In the genomic region with DNA sequence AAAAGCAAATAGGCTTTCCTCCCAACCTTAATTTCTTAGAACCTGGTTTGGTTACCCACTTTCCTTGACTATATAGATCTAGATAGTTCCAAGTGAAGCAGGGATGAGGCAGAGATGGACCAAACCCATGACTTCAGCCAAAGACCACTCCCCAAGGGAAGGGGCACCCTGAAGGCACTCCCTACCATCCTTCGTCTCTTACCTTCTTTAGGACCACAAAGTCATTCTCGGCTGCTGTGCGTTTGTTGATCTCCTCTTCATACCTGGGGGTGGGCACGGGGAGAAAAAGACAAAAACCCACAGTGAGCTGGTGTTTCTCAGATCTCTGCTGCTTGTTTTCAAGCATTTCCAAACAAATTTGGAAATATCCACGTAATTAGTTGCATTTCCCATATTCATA, we compare ENCODE assay signal across 37 cellular contexts. TPM values are rescaled to one million over a fixed set of nuclear protein-coding genes. Genes with fewer than 3 reads are reported as not detected.
"Had no signal": no experiment of that assay in that cellular context is flagged by ENCODE, and none has a peak within 500 bp of the region (broad histone marks: within the 10 kb centered on the region; RNA-seq: fewer than 3 reads in every experiment).

No MANE protein-coding gene starts in this region.

- H3K27ac ChIP-seq: adrenal gland, body of pancreas, brain microvascular endothelial cell, breast epithelium, VCaP had no signal

- ATAC-seq: activated CD8-positive, alpha-beta T cell treated with anti-CD3 and anti-CD28 coated beads for 36 hours; activated naive CD4-positive, alpha-beta T cell treated with anti-CD3 and anti-CD28 coated beads, Interleukin-2, amount 50 U/mL, for 72 hours; activated T-cell treated with anti-CD3 and anti-CD28 coated beads, Interleukin-2, amount 50 U/mL, for 4 hours; activated T-cell treated with anti-CD3 and anti-CD28 coated beads, Interleukin-2, amount 50 U/mL, for 72 hours; activated T-helper 17 cell treated with anti-CD3 and anti-CD28 coated beads, Interleukin-2, amount 50 U/mL, for 72 hours; body of pancreas had no signal

- H3K27me3 ChIP-seq: adrenal gland, body of pancreas, brain microvascular endothelial cell had no signal

- H3K4me1 ChIP-seq: adrenal gland, breast epithelium had no signal

- H3K36me3 ChIP-seq: adrenal gland, brain microvascular endothelial cell, breast epithelium had no signal

- H3K4me3 ChIP-seq: adrenal gland, body of pancreas, breast epithelium had no signal

- DNase-seq: activated B cell treated with CpG ODN at 0.5 μM for 24 hours; activated CD4-positive, alpha-beta memory T cell treated with anti-CD3 and anti-CD28 coated beads for 36 hours; activated CD4-positive, alpha-beta T cell treated with anti-CD3 and anti-CD28 coated beads for 4 hours; activated CD4-positive, alpha-beta T cell treated with anti-CD3 and anti-CD28 coated beads, Interleukin-2, amount 10 ng/mL, durations not matched to agents 24 days and 14 days; activated CD4-positive, alpha-beta T cell treated with anti-CD3 and anti-CD28 coated beads, Interleukin-2, amount 50 U/mL, for 1 hour; activated CD4-positive, alpha-beta T cell treated with anti-CD3 and anti-CD28 coated beads, Interleukin-2, amount 50 U/mL, for 4 hours; activated CD4-positive, CD25-positive, alpha-beta regulatory T cell treated with anti-CD3 and anti-CD28 coated beads, Interleukin-2, amount 50 U/mL, for 72 hours; activated CD8-positive, alpha-beta memory T cell treated with anti-CD3 and anti-CD28 coated beads, Interleukin-2, amount 50 U/mL, for 4 hours; activated CD8-positive, alpha-beta T cell treated with anti-CD3 and anti-CD28 coated beads for 36 hours; activated effector memory CD4-positive, alpha-beta T cell treated with anti-CD3 and anti-CD28 coated beads, Interleukin-2, amount 50 U/mL, for 16 hours; activated gamma-delta T cell treated with Interleukin-2 at 50 U/mL for 16 hours; activated naive CD4-positive, alpha-beta T cell; activated naive CD4-positive, alpha-beta T cell treated with anti-CD3 and anti-CD28 coated beads for 36 hours; activated naive CD4-positive, alpha-beta T cell treated with anti-CD3 and anti-CD28 coated beads, Interleukin-2, amount 50 U/mL, for 16 hours; activated naive CD8-positive, alpha-beta T cell treated with anti-CD3 and anti-CD28 coated beads for 36 hours; activated T-cell treated with anti-CD3 and anti-CD28 coated beads for 4 hours; activated T-cell treated with anti-CD3 and anti-CD28 coated beads, Interleukin-2, amount 50 U/mL, for 1 hour; activated T-cell treated with anti-CD3 and anti-CD28 coated beads, Interleukin-2, amount 50 U/mL, for 4 hours; activated T-cell treated with anti-CD3 and anti-CD28 coated beads, Interleukin-2, amount 50 U/mL, for 72 hours; adrenal gland; amniotic stem cell; aorta; body of pancreas; brain microvascular endothelial cell; central memory CD4-positive, alpha-beta T cell; T-helper 1 cell; T-helper 2 cell; T-helper 9 cell had no signal

- H3K9me3 ChIP-seq: adrenal gland, body of pancreas, breast epithelium had no signal

RNA-seq across cellular contexts. Expression of gene KRT4, which starts 3.4 kb away (rescaled TPM):
- total RNA-seq: activated B cell treated with CpG ODN at 0.5 μM for 24 hours; activated CD4-positive, alpha-beta memory T cell treated with anti-CD3 and anti-CD28 coated beads for 36 hours; activated CD4-positive, alpha-beta T cell treated with anti-CD3 and anti-CD28 coated beads, Interleukin-2, amount 10 ng/mL, durations not matched to agents 24 days and 14 days; activated CD8-positive, alpha-beta memory T cell treated with anti-CD3 and anti-CD28 coated beads for 36 hours; activated naive CD4-positive, alpha-beta T cell treated with anti-CD3 and anti-CD28 coated beads for 36 hours; activated naive CD4-positive, alpha-beta T cell treated with anti-CD3 and anti-CD28 coated beads, Interleukin-2, amount 50 U/mL, for 72 hours; activated T-cell treated with anti-CD3 and anti-CD28 coated beads, Interleukin-2, amount 50 U/mL, for 4 hours; activated T-helper 1 cell treated with anti-CD3 and anti-CD28 coated beads, Interleukin-12 subunit alpha, Interleukin-12 subunit beta, Interleukin-2, Interleukin-4 antibody, amounts not matched to agents 30 ng/mL and 10 ng/mL and 1 ng/mL, durations not matched to agents 14 hours and 24 hours and 36 hours; activated T-helper 17 cell treated with anti-CD3 and anti-CD28 coated beads, Interleukin-2, amount 50 U/mL, for 72 hours; aorta; astrocyte; cardiac septum; cerebellum had no signal

RNA-seq across cellular contexts. Expression of gene KRT3, which starts 14.6 kb away (rescaled TPM):
- total RNA-seq: activated B cell treated with CpG ODN at 0.5 μM for 24 hours; activated CD4-positive, alpha-beta memory T cell treated with anti-CD3 and anti-CD28 coated beads for 36 hours; activated CD8-positive, alpha-beta memory T cell treated with anti-CD3 and anti-CD28 coated beads for 36 hours; activated CD8-positive, alpha-beta T cell treated with anti-CD3 and anti-CD28 coated beads for 36 hours; activated naive CD4-positive, alpha-beta T cell treated with anti-CD3 and anti-CD28 coated beads for 36 hours; activated naive CD8-positive, alpha-beta T cell treated with anti-CD3 and anti-CD28 coated beads for 36 hours; activated T-cell treated with anti-CD3 and anti-CD28 coated beads, Interleukin-2, amount 50 U/mL, for 4 hours; activated T-cell treated with anti-CD3 and anti-CD28 coated beads, Interleukin-2, amount 50 U/mL, for 72 hours; activated T-helper 17 cell treated with anti-CD3 and anti-CD28 coated beads, Interleukin-2, amount 50 U/mL, for 72 hours; adrenal gland; aorta; body of pancreas; breast epithelium; cardiac septum; cerebellum had no signal
- polyA plus RNA-seq: adrenal gland, aorta had no signal

RNA-seq across cellular contexts. Expression of gene KRT79, which starts 23.6 kb away (rescaled TPM):
- total RNA-seq: activated B cell treated with CpG ODN at 0.5 μM for 24 hours; activated CD4-positive, alpha-beta memory T cell treated with anti-CD3 and anti-CD28 coated beads for 36 hours; activated CD4-positive, alpha-beta T cell treated with anti-CD3 and anti-CD28 coated beads, Interleukin-2, amount 10 ng/mL, durations not matched to agents 24 days and 14 days; activated naive CD4-positive, alpha-beta T cell treated with anti-CD3 and anti-CD28 coated beads for 36 hours; activated T-helper 1 cell treated with anti-CD3 and anti-CD28 coated beads, Interleukin-12 subunit alpha, Interleukin-12 subunit beta, Interleukin-2, Interleukin-4 antibody, amounts not matched to agents 30 ng/mL and 10 ng/mL and 1 ng/mL, durations not matched to agents 14 hours and 24 hours and 36 hours; adrenal gland; aorta; body of pancreas; cardiac septum; cerebellum had no signal
- polyA plus RNA-seq: aorta had no signal

RNA-seq across cellular contexts. Expression of gene KRT76, which starts 33.4 kb away (rescaled TPM):
- total RNA-seq: activated B cell treated with CpG ODN at 0.5 μM for 24 hours; activated CD4-positive, alpha-beta memory T cell treated with anti-CD3 and anti-CD28 coated beads for 36 hours; activated CD4-positive, alpha-beta T cell treated with anti-CD3 and anti-CD28 coated beads, Interleukin-2, amount 10 ng/mL, durations not matched to agents 24 days and 14 days; activated CD8-positive, alpha-beta memory T cell treated with anti-CD3 and anti-CD28 coated beads for 36 hours; activated CD8-positive, alpha-beta T cell treated with anti-CD3 and anti-CD28 coated beads for 36 hours; activated naive CD4-positive, alpha-beta T cell treated with anti-CD3 and anti-CD28 coated beads for 36 hours; activated naive CD4-positive, alpha-beta T cell treated with anti-CD3 and anti-CD28 coated beads, Interleukin-2, amount 50 U/mL, for 72 hours; activated naive CD8-positive, alpha-beta T cell treated with anti-CD3 and anti-CD28 coated beads for 36 hours; activated T-cell treated with anti-CD3 and anti-CD28 coated beads, Interleukin-2, amount 50 U/mL, for 4 hours; activated T-cell treated with anti-CD3 and anti-CD28 coated beads, Interleukin-2, amount 50 U/mL, for 72 hours; activated T-helper 1 cell treated with anti-CD3 and anti-CD28 coated beads, Interleukin-12 subunit alpha, Interleukin-12 subunit beta, Interleukin-2, Interleukin-4 antibody, amounts not matched to agents 30 ng/mL and 10 ng/mL and 1 ng/mL, durations not matched to agents 14 hours and 24 hours and 36 hours; activated T-helper 17 cell treated with anti-CD3 and anti-CD28 coated beads, Interleukin-2, amount 50 U/mL, for 72 hours; adrenal gland; aorta; astrocyte; body of pancreas; breast epithelium; cardiac septum; cerebellum had no signal
- polyA plus RNA-seq: adrenal gland, aorta had no signal

RNA-seq across cellular contexts. Expression of gene KRT78, which starts 38.2 kb away (rescaled TPM):
- total RNA-seq: activated B cell treated with CpG ODN at 0.5 μM for 24 hours; activated CD4-positive, alpha-beta memory T cell treated with anti-CD3 and anti-CD28 coated beads for 36 hours; activated CD4-positive, alpha-beta T cell treated with anti-CD3 and anti-CD28 coated beads, Interleukin-2, amount 10 ng/mL, durations not matched to agents 24 days and 14 days; activated CD8-positive, alpha-beta memory T cell treated with anti-CD3 and anti-CD28 coated beads for 36 hours; activated CD8-positive, alpha-beta T cell treated with anti-CD3 and anti-CD28 coated beads for 36 hours; activated naive CD4-positive, alpha-beta T cell treated with anti-CD3 and anti-CD28 coated beads for 36 hours; activated naive CD4-positive, alpha-beta T cell treated with anti-CD3 and anti-CD28 coated beads, Interleukin-2, amount 50 U/mL, for 72 hours; activated naive CD8-positive, alpha-beta T cell treated with anti-CD3 and anti-CD28 coated beads for 36 hours; activated T-cell treated with anti-CD3 and anti-CD28 coated beads, Interleukin-2, amount 50 U/mL, for 4 hours; activated T-cell treated with anti-CD3 and anti-CD28 coated beads, Interleukin-2, amount 50 U/mL, for 72 hours; activated T-helper 1 cell treated with anti-CD3 and anti-CD28 coated beads, Interleukin-12 subunit alpha, Interleukin-12 subunit beta, Interleukin-2, Interleukin-4 antibody, amounts not matched to agents 30 ng/mL and 10 ng/mL and 1 ng/mL, durations not matched to agents 14 hours and 24 hours and 36 hours; activated T-helper 17 cell treated with anti-CD3 and anti-CD28 coated beads, Interleukin-2, amount 50 U/mL, for 72 hours; adrenal gland; aorta; astrocyte; body of pancreas; cardiac septum; cerebellum had no signal
